In genomic region chrX:634306-634958, GRCh38 we compare ENCODE assay signal across 1 cellular context.
TF ChIP-seq lines count a peak whose summit lies in the region.

No MANE protein-coding gene starts in this region.

TF ChIP-seq in H1, 55 proteins besides CTCF, POLR2A, EP300 and RAD21 (continued from another document):
- TF ChIP-seq SIN3A (conservative IDR thresholded peaks at IDR 0.05 in 1 of 2, IDR thresholded peaks at IDR 0.05 in 1 of 2; ENCODE audit: low read depth in 1 of 2, low read length in 2 of 2) (no peak), MAFK (IDR thresholded peaks at IDR 0.05; ENCODE audit: low read depth, low read length) (no peak), SUZ12 (IDR thresholded peaks at IDR 0.05; ENCODE audit: low read length) (peak; percentile 93), RNF2 (IDR thresholded peaks at IDR 0.05; ENCODE audit: borderline replicate concordance, low read depth, low read length, missing control alignments, poor library complexity, severe bottlenecking) (peak; percentile 95)
TF ChIP-seq in H1: peak in this region for 5.
